ENCODE assay signal across 13 cellular contexts in the genomic region with DNA sequence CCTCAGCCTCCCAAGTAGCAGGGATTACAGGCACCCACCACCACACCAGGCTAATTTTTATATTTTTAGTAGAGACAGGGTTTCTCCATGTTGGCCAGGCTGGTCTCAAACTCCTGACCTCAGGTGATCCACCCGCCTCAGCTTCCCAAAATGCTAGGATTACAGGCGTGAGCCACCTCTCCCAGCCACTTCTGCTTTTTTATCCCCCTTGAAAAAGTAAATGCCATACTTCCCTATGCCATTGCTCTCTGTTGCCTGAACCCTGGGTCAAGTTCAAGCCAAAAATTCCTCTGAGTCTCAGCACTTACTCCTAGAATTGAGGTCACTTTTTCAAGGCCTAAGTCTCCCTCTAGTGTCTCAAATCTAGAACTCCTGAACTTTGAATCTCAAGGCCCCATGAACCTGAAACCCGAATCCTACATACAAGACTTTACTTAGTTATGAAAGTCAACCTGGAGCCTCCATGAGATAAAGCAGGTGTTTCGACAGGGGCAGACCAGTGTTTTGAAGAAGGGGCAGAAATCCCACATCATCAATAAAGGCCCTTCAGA. TPM values are rescaled to one million over a fixed set of nuclear protein-coding genes. Genes with fewer than 3 reads are reported as not detected.
A peak's percentile ranks its signal among the peaks of the same experiment; 100 is the strongest.
DNase-seq lines count a peak whose midpoint lies in the region; ATAC-seq, FAIRE-seq and TF ChIP-seq lines count a peak whose summit lies in the region.
"Had no signal": no experiment of that assay in that cellular context is flagged by ENCODE, and none has a peak within 500 bp of the region (broad histone marks: within the 10 kb centered on the region; RNA-seq: fewer than 3 reads in every experiment).

No MANE protein-coding gene starts in this region.

- H3K27me3 Mint-ChIP-seq in chondrocyte (ENCODE audit: low read depth) = peaks cover 4% of the 10 kb centered on the region
- H3K27me3 Mint-ChIP-seq: activated CD8-positive, alpha-beta T cell treated with anti-CD3 and anti-CD28 coated beads for 36 hours had no signal

- DNase-seq in NCI-H460 (ENCODE audit: extremely low read depth, low read depth) (peak; percentile 22), chondrocyte (ENCODE audit: low spot score) (no peak), frontal cortex (ENCODE audit: low spot score in 2 of 2) (no peak)
- DNase-seq in stimulated activated effector memory CD8-positive, alpha-beta T cell treated with anti-CD3 and anti-CD28 coated beads, Interleukin-12 subunit alpha, Interleukin-12 subunit beta, amount 100 ng/mL, for 72 hours (ENCODE audit: low spot score in 2 of 2) = no peak
- DNase-seq in activated naive CD4-positive, alpha-beta T cell treated with Interleukin-2 at 50 U/mL for 16 hours = no peak
- DNase-seq in stimulated activated naive CD4-positive, alpha-beta T cell (lab: John Stamatoyannopoulos, UW) = no peak
- DNase-seq: activated CD8-positive, alpha-beta T cell treated with anti-CD3 and anti-CD28 coated beads for 36 hours; CD4-positive, CD25-positive, alpha-beta regulatory T cell; central memory CD4-positive, alpha-beta T cell; kidney; NCI-H748 treated with DMSO at 0.1 percent for 48 hours had no signal

- no peaks in the 10 kb centered on the region for H3K36me3 Mint-ChIP-seq in chondrocyte (ENCODE audit: low read depth)
- H3K36me3 Mint-ChIP-seq in stimulated activated effector memory CD8-positive, alpha-beta T cell treated with anti-CD3 and anti-CD28 coated beads, Interleukin-12 subunit alpha, Interleukin-12 subunit beta, amount 100 ng/mL, for 72 hours = no peaks in the 10 kb centered on the region
- H3K36me3 Mint-ChIP-seq: CD4-positive, CD25-positive, alpha-beta regulatory T cell had no signal

- H3K4me1 Mint-ChIP-seq in chondrocyte (ENCODE audit: low read depth) = no peaks in the 10 kb centered on the region
- H3K4me1 Mint-ChIP-seq in stimulated activated effector memory CD8-positive, alpha-beta T cell treated with anti-CD3 and anti-CD28 coated beads, Interleukin-12 subunit alpha, Interleukin-12 subunit beta, amount 100 ng/mL, for 72 hours = no peaks in the 10 kb centered on the region
- H3K4me1 Mint-ChIP-seq: CD4-positive, CD25-positive, alpha-beta regulatory T cell had no signal

- no peak overlapping the region for H3K27ac ChIP-seq in 22Rv1

- no peak overlapping the region for H3K4me3 Mint-ChIP-seq in chondrocyte (ENCODE audit: unreplicated experiment)
- no peak overlapping the region for H3K4me3 Mint-ChIP-seq in stimulated activated effector memory CD8-positive, alpha-beta T cell treated with anti-CD3 and anti-CD28 coated beads, Interleukin-12 subunit alpha, Interleukin-12 subunit beta, amount 100 ng/mL, for 72 hours
- H3K4me3 Mint-ChIP-seq: activated CD8-positive, alpha-beta T cell treated with anti-CD3 and anti-CD28 coated beads for 36 hours; CD4-positive, CD25-positive, alpha-beta regulatory T cell had no signal

- TF ChIP-seq CTCF in 22Rv1 (IDR thresholded peaks at IDR 0.05) (peak; percentile 40), GM12872 (IDR thresholded peaks at IDR 0.05; ENCODE audit: insufficient read depth, low read depth, low read length) (peak; percentile 21; the same call in 1 of the 3 replicates), chondrocyte (IDR thresholded peaks at IDR 0.05) (peak; percentile 57)

- H3K27ac Mint-ChIP-seq in chondrocyte (ENCODE audit: unreplicated experiment) = no peak overlapping the region
- no peak overlapping the region for H3K27ac Mint-ChIP-seq in stimulated activated effector memory CD8-positive, alpha-beta T cell treated with anti-CD3 and anti-CD28 coated beads, Interleukin-12 subunit alpha, Interleukin-12 subunit beta, amount 100 ng/mL, for 72 hours
- H3K27ac Mint-ChIP-seq: activated CD8-positive, alpha-beta T cell treated with anti-CD3 and anti-CD28 coated beads for 36 hours; CD4-positive, CD25-positive, alpha-beta regulatory T cell had no signal

- ATAC-seq in stimulated activated effector memory CD8-positive, alpha-beta T cell treated with anti-CD3 and anti-CD28 coated beads, Interleukin-12 subunit alpha, Interleukin-12 subunit beta, amount 100 ng/mL, for 72 hours = no peak
- ATAC-seq: activated CD8-positive, alpha-beta T cell treated with anti-CD3 and anti-CD28 coated beads for 36 hours had no signal

- no peak for FAIRE-seq in frontal cortex (lab: Jason Lieb, UNC)
- FAIRE-seq: kidney had no signal

- no peaks in the 10 kb centered on the region for H3K9me3 Mint-ChIP-seq in chondrocyte (ENCODE audit: low read depth)
- no peaks in the 10 kb centered on the region for H3K9me3 Mint-ChIP-seq in stimulated activated effector memory CD8-positive, alpha-beta T cell treated with anti-CD3 and anti-CD28 coated beads, Interleukin-12 subunit alpha, Interleukin-12 subunit beta, amount 100 ng/mL, for 72 hours
- H3K9me3 Mint-ChIP-seq: activated CD8-positive, alpha-beta T cell treated with anti-CD3 and anti-CD28 coated beads for 36 hours; CD4-positive, CD25-positive, alpha-beta regulatory T cell had no signal

RNA-seq across cellular contexts. Expression of a gene that starts 1.4 kb away (rescaled TPM):
- not detected in 2 replicates for total RNA-seq in NCI-H460 (2014; rRNA removed; shearing (Covaris generic))
- polyA plus RNA-seq in NCI-H460 (2014; cell fraction: nucleus; rRNA removed) = not detected in 2 replicates
- not detected in 3 replicates for total RNA-seq in chondrocyte
- not detected for total RNA-seq in frontal cortex
- total RNA-seq: activated CD8-positive, alpha-beta T cell treated with anti-CD3 and anti-CD28 coated beads for 36 hours; CD4-positive, CD25-positive, alpha-beta regulatory T cell; kidney had no signal
- polyA plus RNA-seq: CD4-positive, CD25-positive, alpha-beta regulatory T cell had no signal

RNA-seq across cellular contexts. Expression of a gene that starts 28.5 kb away (rescaled TPM):
- not detected in 2 replicates for total RNA-seq in NCI-H460 (2014; rRNA removed; shearing (Covaris generic))
- not detected in 2 replicates for polyA plus RNA-seq in NCI-H460 (2014; cell fraction: nucleus; rRNA removed)
- total RNA-seq in chondrocyte (not detected in 3 replicates), frontal cortex (not detected)
- total RNA-seq: activated CD8-positive, alpha-beta T cell treated with anti-CD3 and anti-CD28 coated beads for 36 hours; CD4-positive, CD25-positive, alpha-beta regulatory T cell had no signal
- polyA plus RNA-seq: CD4-positive, CD25-positive, alpha-beta regulatory T cell had no signal

RNA-seq across cellular contexts. Expression of a gene that starts 44.1 kb away (rescaled TPM):
- not detected in 2 replicates for total RNA-seq in NCI-H460 (2014; rRNA removed; shearing (Covaris generic))
- not detected in 2 replicates for polyA plus RNA-seq in NCI-H460 (2014; cell fraction: nucleus; rRNA removed)
- total RNA-seq in chondrocyte = not detected in 3 replicates
- total RNA-seq in frontal cortex = not detected
- total RNA-seq: activated CD8-positive, alpha-beta T cell treated with anti-CD3 and anti-CD28 coated beads for 36 hours; CD4-positive, CD25-positive, alpha-beta regulatory T cell; kidney had no signal
- polyA plus RNA-seq: CD4-positive, CD25-positive, alpha-beta regulatory T cell had no signal
